1 cellular context compared by ENCODE assay signal in genomic region chr7:42910306-42910705, GRCh38.
TF ChIP-seq lines count a peak whose summit lies in the region.

No MANE protein-coding gene starts in this region.

TF ChIP-seq in H1, 55 proteins besides CTCF, POLR2A, EP300 and RAD21:
- TF ChIP-seq POU5F1 (IDR thresholded peaks at IDR 0.05; ENCODE audit: low read depth, low read length), result no peak
TF ChIP-seq in H1: peak in this region for 0.
